ENCODE assay signal across 2 cellular contexts in genomic region chr7:115574676-115575291, GRCh38.
TF ChIP-seq lines count a peak whose summit lies in the region.

No MANE protein-coding gene starts in this region.

TF ChIP-seq in GM23338, 12 proteins besides CTCF, POLR2A, EP300 and RAD21:
- TF ChIP-seq POLR2AphosphoS5 (IDR thresholded peaks at IDR 0.05; ENCODE audit: low read depth): no peak
- TF ChIP-seq, protein P1, sequence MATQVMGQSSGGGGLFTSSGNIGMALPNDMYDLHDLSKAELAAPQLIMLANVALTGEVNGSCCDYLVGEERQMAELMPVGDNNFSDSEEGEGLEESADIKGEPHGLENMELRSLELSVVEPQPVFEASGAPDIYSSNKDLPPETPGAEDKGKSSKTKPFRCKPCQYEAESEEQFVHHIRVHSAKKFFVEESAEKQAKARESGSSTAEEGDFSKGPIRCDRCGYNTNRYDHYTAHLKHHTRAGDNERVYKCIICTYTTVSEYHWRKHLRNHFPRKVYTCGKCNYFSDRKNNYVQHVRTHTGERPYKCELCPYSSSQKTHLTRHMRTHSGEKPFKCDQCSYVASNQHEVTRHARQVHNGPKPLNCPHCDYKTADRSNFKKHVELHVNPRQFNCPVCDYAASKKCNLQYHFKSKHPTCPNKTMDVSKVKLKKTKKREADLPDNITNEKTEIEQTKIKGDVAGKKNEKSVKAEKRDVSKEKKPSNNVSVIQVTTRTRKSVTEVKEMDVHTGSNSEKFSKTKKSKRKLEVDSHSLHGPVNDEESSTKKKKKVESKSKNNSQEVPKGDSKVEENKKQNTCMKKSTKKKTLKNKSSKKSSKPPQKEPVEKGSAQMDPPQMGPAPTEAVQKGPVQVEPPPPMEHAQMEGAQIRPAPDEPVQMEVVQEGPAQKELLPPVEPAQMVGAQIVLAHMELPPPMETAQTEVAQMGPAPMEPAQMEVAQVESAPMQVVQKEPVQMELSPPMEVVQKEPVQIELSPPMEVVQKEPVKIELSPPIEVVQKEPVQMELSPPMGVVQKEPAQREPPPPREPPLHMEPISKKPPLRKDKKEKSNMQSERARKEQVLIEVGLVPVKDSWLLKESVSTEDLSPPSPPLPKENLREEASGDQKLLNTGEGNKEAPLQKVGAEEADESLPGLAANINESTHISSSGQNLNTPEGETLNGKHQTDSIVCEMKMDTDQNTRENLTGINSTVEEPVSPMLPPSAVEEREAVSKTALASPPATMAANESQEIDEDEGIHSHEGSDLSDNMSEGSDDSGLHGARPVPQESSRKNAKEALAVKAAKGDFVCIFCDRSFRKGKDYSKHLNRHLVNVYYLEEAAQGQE (IDR thresholded peaks at IDR 0.05; ENCODE audit: unreplicated experiment): no peak
- TF ChIP-seq, protein P2, sequence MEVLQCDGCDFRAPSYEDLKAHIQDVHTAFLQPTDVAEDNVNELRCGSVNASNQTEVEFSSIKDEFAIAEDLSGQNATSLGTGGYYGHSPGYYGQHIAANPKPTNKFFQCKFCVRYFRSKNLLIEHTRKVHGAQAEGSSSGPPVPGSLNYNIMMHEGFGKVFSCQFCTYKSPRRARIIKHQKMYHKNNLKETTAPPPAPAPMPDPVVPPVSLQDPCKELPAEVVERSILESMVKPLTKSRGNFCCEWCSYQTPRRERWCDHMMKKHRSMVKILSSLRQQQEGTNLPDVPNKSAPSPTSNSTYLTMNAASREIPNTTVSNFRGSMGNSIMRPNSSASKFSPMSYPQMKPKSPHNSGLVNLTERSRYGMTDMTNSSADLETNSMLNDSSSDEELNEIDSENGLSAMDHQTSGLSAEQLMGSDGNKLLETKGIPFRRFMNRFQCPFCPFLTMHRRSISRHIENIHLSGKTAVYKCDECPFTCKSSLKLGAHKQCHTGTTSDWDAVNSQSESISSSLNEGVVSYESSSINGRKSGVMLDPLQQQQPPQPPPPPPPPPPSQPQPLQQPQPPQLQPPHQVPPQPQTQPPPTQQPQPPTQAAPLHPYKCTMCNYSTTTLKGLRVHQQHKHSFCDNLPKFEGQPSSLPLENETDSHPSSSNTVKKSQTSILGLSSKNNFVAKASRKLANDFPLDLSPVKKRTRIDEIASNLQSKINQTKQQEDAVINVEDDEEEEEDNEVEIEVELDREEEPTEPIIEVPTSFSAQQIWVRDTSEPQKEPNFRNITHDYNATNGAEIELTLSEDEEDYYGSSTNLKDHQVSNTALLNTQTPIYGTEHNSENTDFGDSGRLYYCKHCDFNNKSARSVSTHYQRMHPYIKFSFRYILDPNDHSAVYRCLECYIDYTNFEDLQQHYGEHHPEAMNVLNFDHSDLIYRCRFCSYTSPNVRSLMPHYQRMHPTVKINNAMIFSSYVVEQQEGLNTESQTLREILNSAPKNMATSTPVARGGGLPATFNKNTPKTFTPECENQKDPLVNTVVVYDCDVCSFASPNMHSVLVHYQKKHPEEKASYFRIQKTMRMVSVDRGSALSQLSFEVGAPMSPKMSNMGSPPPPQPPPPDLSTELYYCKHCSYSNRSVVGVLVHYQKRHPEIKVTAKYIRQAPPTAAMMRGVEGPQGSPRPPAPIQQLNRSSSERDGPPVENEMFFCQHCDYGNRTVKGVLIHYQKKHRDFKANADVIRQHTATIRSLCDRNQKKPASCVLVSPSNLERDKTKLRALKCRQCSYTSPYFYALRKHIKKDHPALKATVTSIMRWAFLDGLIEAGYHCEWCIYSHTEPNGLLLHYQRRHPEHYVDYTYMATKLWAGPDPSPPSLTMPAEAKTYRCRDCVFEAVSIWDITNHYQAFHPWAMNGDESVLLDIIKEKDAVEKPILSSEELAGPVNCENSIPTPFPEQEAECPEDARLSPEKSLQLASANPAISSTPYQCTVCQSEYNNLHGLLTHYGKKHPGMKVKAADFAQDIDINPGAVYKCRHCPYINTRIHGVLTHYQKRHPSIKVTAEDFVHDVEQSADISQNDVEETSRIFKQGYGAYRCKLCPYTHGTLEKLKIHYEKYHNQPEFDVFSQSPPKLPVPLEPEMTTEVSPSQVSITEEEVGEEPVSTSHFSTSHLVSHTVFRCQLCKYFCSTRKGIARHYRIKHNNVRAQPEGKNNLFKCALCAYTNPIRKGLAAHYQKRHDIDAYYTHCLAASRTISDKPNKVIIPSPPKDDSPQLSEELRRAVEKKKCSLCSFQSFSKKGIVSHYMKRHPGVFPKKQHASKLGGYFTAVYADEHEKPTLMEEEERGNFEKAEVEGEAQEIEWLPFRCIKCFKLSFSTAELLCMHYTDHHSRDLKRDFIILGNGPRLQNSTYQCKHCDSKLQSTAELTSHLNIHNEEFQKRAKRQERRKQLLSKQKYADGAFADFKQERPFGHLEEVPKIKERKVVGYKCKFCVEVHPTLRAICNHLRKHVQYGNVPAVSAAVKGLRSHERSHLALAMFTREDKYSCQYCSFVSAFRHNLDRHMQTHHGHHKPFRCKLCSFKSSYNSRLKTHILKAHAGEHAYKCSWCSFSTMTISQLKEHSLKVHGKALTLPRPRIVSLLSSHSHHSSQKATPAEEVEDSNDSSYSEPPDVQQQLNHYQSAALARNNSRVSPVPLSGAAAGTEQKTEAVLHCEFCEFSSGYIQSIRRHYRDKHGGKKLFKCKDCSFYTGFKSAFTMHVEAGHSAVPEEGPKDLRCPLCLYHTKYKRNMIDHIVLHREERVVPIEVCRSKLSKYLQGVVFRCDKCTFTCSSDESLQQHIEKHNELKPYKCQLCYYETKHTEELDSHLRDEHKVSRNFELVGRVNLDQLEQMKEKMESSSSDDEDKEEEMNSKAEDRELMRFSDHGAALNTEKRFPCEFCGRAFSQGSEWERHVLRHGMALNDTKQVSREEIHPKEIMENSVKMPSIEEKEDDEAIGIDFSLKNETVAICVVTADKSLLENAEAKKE (CRISPR knock-in tag; IDR thresholded peaks at IDR 0.05): no peak
- no peak for TF ChIP-seq CREB1 (CRISPR knock-in tag; IDR thresholded peaks at IDR 0.05; ENCODE audit: low read depth)
- no peak for TF ChIP-seq ZNF331 (CRISPR knock-in tag; IDR thresholded peaks at IDR 0.05; ENCODE audit: low read depth)
- TF ChIP-seq EZH2phosphoT487 (IDR thresholded peaks at IDR 0.05; ENCODE audit: unreplicated experiment): no peak
- no peak for TF ChIP-seq NANOG (IDR thresholded peaks at IDR 0.05; ENCODE audit: borderline replicate concordance)
- TF ChIP-seq STAT1 (IDR thresholded peaks at IDR 0.05; ENCODE audit: unreplicated experiment): no peak
- TF ChIP-seq, protein P3, sequence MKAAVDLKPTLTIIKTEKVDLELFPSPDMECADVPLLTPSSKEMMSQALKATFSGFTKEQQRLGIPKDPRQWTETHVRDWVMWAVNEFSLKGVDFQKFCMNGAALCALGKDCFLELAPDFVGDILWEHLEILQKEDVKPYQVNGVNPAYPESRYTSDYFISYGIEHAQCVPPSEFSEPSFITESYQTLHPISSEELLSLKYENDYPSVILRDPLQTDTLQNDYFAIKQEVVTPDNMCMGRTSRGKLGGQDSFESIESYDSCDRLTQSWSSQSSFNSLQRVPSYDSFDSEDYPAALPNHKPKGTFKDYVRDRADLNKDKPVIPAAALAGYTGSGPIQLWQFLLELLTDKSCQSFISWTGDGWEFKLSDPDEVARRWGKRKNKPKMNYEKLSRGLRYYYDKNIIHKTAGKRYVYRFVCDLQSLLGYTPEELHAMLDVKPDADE (IDR thresholded peaks at IDR 0.05): no peak
- no peak for TF ChIP-seq JUNB (IDR thresholded peaks at IDR 0.05; ENCODE audit: unreplicated experiment)
TF ChIP-seq in GM23338: peak in this region for 0.

TF ChIP-seq in H1, 55 proteins besides CTCF, POLR2A, EP300 and RAD21:
- TF ChIP-seq GABPA (IDR thresholded peaks at IDR 0.05; ENCODE audit: borderline replicate concordance, insufficient read depth, low read length): no peak
- no peak for TF ChIP-seq SRF (IDR thresholded peaks at IDR 0.05; ENCODE audit: low read depth, low read length)
- TF ChIP-seq SUZ12 (IDR thresholded peaks at IDR 0.05; ENCODE audit: low read length): no peak
- TF ChIP-seq ZNF274 (IDR thresholded peaks at IDR 0.05; ENCODE audit: borderline replicate concordance, extremely low read depth, low read length): no peak
- TF ChIP-seq EZH2 (IDR thresholded peaks at IDR 0.05; ENCODE audit: low read depth, low read length, severe bottlenecking): no peak
- no peak for TF ChIP-seq CHD2 (IDR thresholded peaks at IDR 0.05; ENCODE audit: low read length)
- no peak for TF ChIP-seq TBP (IDR thresholded peaks at IDR 0.05; ENCODE audit: low read depth, low read length)
- TF ChIP-seq SP1 (IDR thresholded peaks at IDR 0.05; ENCODE audit: low read depth, low read length): no peak
- TF ChIP-seq BACH1 (IDR thresholded peaks at IDR 0.05; ENCODE audit: low read length): no peak
- TF ChIP-seq SAP30 (IDR thresholded peaks at IDR 0.05; ENCODE audit: insufficient read depth, insufficient replicate concordance, low read length): no peak
- TF ChIP-seq, protein P4, sequence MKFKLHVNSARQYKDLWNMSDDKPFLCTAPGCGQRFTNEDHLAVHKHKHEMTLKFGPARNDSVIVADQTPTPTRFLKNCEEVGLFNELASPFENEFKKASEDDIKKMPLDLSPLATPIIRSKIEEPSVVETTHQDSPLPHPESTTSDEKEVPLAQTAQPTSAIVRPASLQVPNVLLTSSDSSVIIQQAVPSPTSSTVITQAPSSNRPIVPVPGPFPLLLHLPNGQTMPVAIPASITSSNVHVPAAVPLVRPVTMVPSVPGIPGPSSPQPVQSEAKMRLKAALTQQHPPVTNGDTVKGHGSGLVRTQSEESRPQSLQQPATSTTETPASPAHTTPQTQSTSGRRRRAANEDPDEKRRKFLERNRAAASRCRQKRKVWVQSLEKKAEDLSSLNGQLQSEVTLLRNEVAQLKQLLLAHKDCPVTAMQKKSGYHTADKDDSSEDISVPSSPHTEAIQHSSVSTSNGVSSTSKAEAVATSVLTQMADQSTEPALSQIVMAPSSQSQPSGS (IDR thresholded peaks at IDR 0.05; ENCODE audit: low read length): no peak
